In genomic region chr2:135004005-135004746, GRCh38 we compare ENCODE assay signal across 8 cellular contexts. TPM values are rescaled to one million over a fixed set of nuclear protein-coding genes. Genes with fewer than 3 reads are reported as not detected.
DNase-seq lines count a peak whose midpoint lies in the region; ATAC-seq, FAIRE-seq and TF ChIP-seq lines count a peak whose summit lies in the region.

No MANE protein-coding gene starts in this region.

- H3K27ac Mint-ChIP-seq in chondrocyte (ENCODE audit: unreplicated experiment) = no peak overlapping the region

- peaks cover 5% of the 10 kb centered on the region for H3K4me1 Mint-ChIP-seq in chondrocyte (ENCODE audit: low read depth)

- in situ Hi-C loops in ACHN (cut with HindIII; ENCODE audit: low pct_ligation_motif_present, low pct_unique_long_range_greater_than_20kb, low sequenced_read_pairs) = no loop called here

- no peak overlapping the region for H3K4me3 Mint-ChIP-seq in chondrocyte (ENCODE audit: unreplicated experiment)

- no peaks in the 10 kb centered on the region for H3K36me3 Mint-ChIP-seq in chondrocyte (ENCODE audit: low read depth)

- H3K27me3 Mint-ChIP-seq in chondrocyte (ENCODE audit: low read depth) = peaks cover 12% of the 10 kb centered on the region

- no peaks in the 10 kb centered on the region for H3K9me3 Mint-ChIP-seq in chondrocyte (ENCODE audit: low read depth)

- FAIRE-seq in GM18507 (lab: Jason Lieb, UNC) = peak; percentile 75

- DNase-seq in ACHN (peak; percentile 71), GM18507 (ENCODE audit: extremely low spot score, insufficient read length, low read depth) (peak; percentile 70), NCI-H2227 (lab: John Stamatoyannopoulos, UW; ENCODE audit: unreplicated experiment) (peak; percentile 90), chondrocyte (ENCODE audit: low spot score) (no peak), left kidney (ENCODE audit: low read depth, low spot score) (peak; percentile 86)
- DNase-seq in activated CD4-positive, alpha-beta T cell treated with anti-CD3 and anti-CD28 coated beads for 4 hours = peak; percentile 66 to 71
- DNase-seq in stimulated activated CD4-positive, alpha-beta T cell treated with anti-CD3 and anti-CD28 coated beads, Interleukin-4, amount 100 ng/mL, for 24 hours = peak; percentile 77

- peak; percentile 91 for ATAC-seq in HG03066 (IDR thresholded peaks at IDR 0.05; ENCODE audit: low read depth, unreplicated experiment)

- TF ChIP-seq CTCF in chondrocyte (IDR thresholded peaks at IDR 0.05) = peak; percentile 100

RNA-seq across cellular contexts. Expression of gene MAP3K19, which starts 43.1 kb away (rescaled TPM):
- not detected in 3 replicates for total RNA-seq in chondrocyte

RNA-seq across cellular contexts. Expression of gene RAB3GAP1, which starts 47.9 kb away (rescaled TPM):
- total RNA-seq in chondrocyte = 47.2 to 50.4 TPM (median 48.7 TPM) in 3 replicates
